8 cellular contexts compared by ENCODE assay signal in the genomic region with DNA sequence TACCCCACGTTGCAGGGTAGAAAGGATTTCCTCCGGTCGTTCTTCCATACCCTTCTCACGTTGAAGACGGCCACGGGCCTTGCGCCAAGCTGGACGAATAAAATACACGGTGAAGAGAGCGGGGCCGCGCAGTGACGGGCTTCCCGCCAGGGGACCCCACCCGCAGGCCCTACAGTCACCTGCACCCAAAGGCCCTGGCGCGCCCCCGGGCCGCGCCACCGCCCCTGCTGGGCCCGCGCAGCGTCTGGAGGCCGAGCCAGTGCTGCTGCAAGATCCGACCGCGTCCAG. TPM values are rescaled to one million over a fixed set of nuclear protein-coding genes. Genes with fewer than 3 reads are reported as not detected.
DNase-seq lines count a peak whose midpoint lies in the region; ATAC-seq and TF ChIP-seq lines count a peak whose summit lies in the region.

No MANE protein-coding gene starts in this region.

- CTCF ChIA-PET in AG04449 (lab: Yijun Ruan, JAX), result no interaction called here

- TF ChIP-seq CTCF in AG04449 (IDR thresholded peaks at IDR 0.05; ENCODE audit: insufficient read depth, low read length, missing control alignments) (no peak), KMS-11 (conservative IDR thresholded peaks at IDR 0.05; ENCODE audit: low read depth, low read length) (no peak), colonic mucosa (IDR thresholded peaks at IDR 0.05) (no peak)

- peaks cover 0 to 2% (median 0%) of the 10 kb centered on the region in 5 donors for H3K27me3 Mint-ChIP-seq in naive thymus-derived CD8-positive, alpha-beta T cell

- H3K4me1 ChIP-seq in KMS-11 (ENCODE audit: low read depth, poor library complexity, severe bottlenecking) (peaks cover 25% of the 10 kb centered on the region), colonic mucosa (peaks cover 10% of the 10 kb centered on the region)

- peaks cover 0 to 12% (median 1%) of the 10 kb centered on the region in 3 donors for H3K36me3 Mint-ChIP-seq in naive thymus-derived CD8-positive, alpha-beta T cell

- intact Hi-C loops in colonic mucosa (cut with DNase I), result no loop called here

- H3K9me3 ChIP-seq in colonic mucosa, result no peaks in the 10 kb centered on the region

- H2AFZ ChIP-seq in KMS-11 (ENCODE audit: low read depth), result peak overlapping the region; percentile 75

- H3K4me3 ChIP-seq in AG04449 (ENCODE audit: low read depth, low read length), result peak overlapping the region; percentile 66
- no peak overlapping the region for H3K4me3 ChIP-seq in KMS-11 (IDR thresholded peaks at IDR 0.05; ENCODE audit: insufficient read depth, low read depth, low read length)
- H3K4me3 ChIP-seq in colonic mucosa, result peak overlapping the region; percentile 54

- peaks cover 41% of the 10 kb centered on the region for H3K79me2 ChIP-seq in KMS-11 (ENCODE audit: insufficient read depth, low read depth)

- peak overlapping the region; percentile 95 to 100 (median 99) for H3K27ac Mint-ChIP-seq in naive thymus-derived CD8-positive, alpha-beta T cell

- H3K4me3 Mint-ChIP-seq in naive thymus-derived CD8-positive, alpha-beta T cell, result peak overlapping the region; percentile 91 to 100 (median 96)

- H3K36me3 ChIP-seq in KMS-11 (ENCODE audit: insufficient read depth) (no peaks in the 10 kb centered on the region), colonic mucosa (no peaks in the 10 kb centered on the region)

- H3K27me3 ChIP-seq in KMS-11 (ENCODE audit: insufficient read depth, low read depth), result no peaks in the 10 kb centered on the region
- no peaks in the 10 kb centered on the region for H3K27me3 ChIP-seq in colonic mucosa

- peak overlapping the region; percentile 44 for H3K4me2 ChIP-seq in KMS-11

- POLR2A ChIA-PET in AG04449 (lab: Yijun Ruan, JAX), result no interaction called here
- POLR2A ChIA-PET in naive thymus-derived CD8-positive, alpha-beta T cell (lab: Charles Lee), result interaction anchor here (2.7 kb wide), 1 partner anchor 64 kb away, joined by 12 read pairs; no protein-coding TSS in a partner anchor

- no peaks in the 10 kb centered on the region for H4K20me1 ChIP-seq in KMS-11 (ENCODE audit: insufficient read depth)

- H3K4me1 Mint-ChIP-seq in naive thymus-derived CD8-positive, alpha-beta T cell, result peaks cover 17 to 55% (median 46%) of the 10 kb centered on the region in 4 donors

- DNase-seq in AG04449 (ENCODE audit: low read depth, low spot score), result no peak
- no peak for DNase-seq in colonic mucosa
- no peak for DNase-seq in naive thymus-derived CD8-positive, alpha-beta T cell
- DNase-seq in NCI-H748 treated with DMSO at 0.1 percent for 48 hours (lab: John Stamatoyannopoulos, UW), result no peak
- DNase-seq in DMS153 (lab: John Stamatoyannopoulos, UW), result no peak

- H3K9ac ChIP-seq in KMS-11, result peak overlapping the region; percentile 87; the same call in 1 of the 2 replicates
- peak overlapping the region; percentile 26 to 98 for H3K9ac ChIP-seq in colonic mucosa (ENCODE audit: low read depth in 2 of 2, low read length in 2 of 2)

- H3K27ac ChIP-seq in KMS-11, result peak overlapping the region; percentile 66; the same call in 1 of the 2 replicates
- peak overlapping the region; percentile 95 for H3K27ac ChIP-seq in colonic mucosa

- peaks cover 0 to 3% (median 0%) of the 10 kb centered on the region in 9 donors for H3K9me3 Mint-ChIP-seq in naive thymus-derived CD8-positive, alpha-beta T cell

- no peak for ATAC-seq in naive thymus-derived CD8-positive, alpha-beta T cell
- no peak for ATAC-seq in HG02678 (IDR thresholded peaks at IDR 0.05; ENCODE audit: unreplicated experiment)
- no peak for ATAC-seq in HG02759 (IDR thresholded peaks at IDR 0.05; ENCODE audit: unreplicated experiment)

RNA-seq across cellular contexts. Expression of a gene that starts 0.2 kb away (rescaled TPM):
- not detected for total RNA-seq in colonic mucosa
- total RNA-seq in naive thymus-derived CD8-positive, alpha-beta T cell, result 1 to 10 TPM; 4.2 to 4.5 TPM
- 1 to 10 TPM; 1.3 to 3.1 (median 2.0) TPM for polyA plus RNA-seq in naive thymus-derived CD8-positive, alpha-beta T cell

RNA-seq across cellular contexts. Expression of a gene that starts 0.9 kb away (rescaled TPM):
- 10 to 100 TPM; 29.6 to 45.5 TPM for total RNA-seq in colonic mucosa
- 10 to 100 TPM; 25.8 to 30.6 TPM for total RNA-seq in naive thymus-derived CD8-positive, alpha-beta T cell
- polyA plus RNA-seq in naive thymus-derived CD8-positive, alpha-beta T cell, result 10 to 100 TPM; 14.6 to 17.4 (median 15.9) TPM

Comparison
In these comparisons a context has a peak if more than half of its experiments do, and no peak if none do; other contexts are left out.
1. RNA of a gene that starts 0.2 kb away (total RNA-seq): 4.2 to 4.5 TPM in naive thymus-derived CD8-positive, alpha-beta T cell; not detected in colonic mucosa; every median in the first group is over 4 times any median in the second.